Comparison of ENCODE assay signal across 36 cellular contexts in genomic region chr17:30130121-30130520, GRCh38.
"Had no signal": no experiment of that assay in that cellular context is flagged by ENCODE, and none has a peak within 500 bp of the region (broad histone marks: within the 10 kb centered on the region; RNA-seq: fewer than 3 reads in every experiment).

No MANE protein-coding gene starts in this region.

- H3K9me3 Mint-ChIP-seq: activated naive CD8-positive, alpha-beta T cell treated with anti-CD3 and anti-CD28 coated beads, Interleukin-2, amount 50 U/mL, for 24 hours; activated T-cell treated with anti-CD3 and anti-CD28 coated beads, Interleukin-2, amount 50 U/mL, for 24 hours; activated T-helper 2 cell treated with anti-CD3 and anti-CD28 coated beads, Interferon-gamma antibody, Interleukin-2, Interleukin-4, amounts not matched to agents 10 μg/mL and 5 μg/mL and 100 μg/mL, durations not matched to agents 14 hours and 24 hours and 36 hours; brain; T-cell had no signal

- ATAC-seq: activated CD8-positive, alpha-beta T cell treated with anti-CD3 and anti-CD28 coated beads, Interleukin-2, amount 10 ng/mL, durations not matched to agents 7 days and 5 days; activated naive CD8-positive, alpha-beta T cell treated with anti-CD3 and anti-CD28 coated beads, Interleukin-2, amount 50 U/mL, for 24 hours; PC-3; Right ventricle myocardium inferior; SK-N-SH treated with all-trans-retinoic acid at 6 μM for 48 hours; T-cell had no signal

- H3K4me3 ChIP-seq: MG63, Peyer's patch had no signal

- H3K27me3 ChIP-seq: MG63, Peyer's patch had no signal

- DNase-seq: activated CD4-positive, alpha-beta T cell treated with anti-CD3 and anti-CD28 coated beads for 1 hour; activated CD4-positive, alpha-beta T cell treated with anti-CD3 and anti-CD28 coated beads for 48 hours; activated CD4-positive, alpha-beta T cell treated with anti-CD3 and anti-CD28 coated beads, Interleukin-2, amount 50 U/mL, for 48 hours; activated CD4-positive, CD25-positive, alpha-beta regulatory T cell; activated CD8-positive, alpha-beta T cell treated with anti-CD3 and anti-CD28 coated beads, Interleukin-2, amount 10 ng/mL, durations not matched to agents 7 days and 5 days; activated gamma-delta T cell; activated naive CD4-positive, alpha-beta T cell treated with Interleukin-2 at 50 U/mL for 16 hours; activated naive CD8-positive, alpha-beta T cell treated with anti-CD3 and anti-CD28 coated beads, Interleukin-2, amount 50 U/mL, for 24 hours; activated T-cell treated with anti-CD3 and anti-CD28 coated beads, Interleukin-2, amount 50 U/mL, for 24 hours; anterior cingulate cortex; central memory CD4-positive, alpha-beta T cell; Karpas-422; MG63; MV-4-11; NCI-H1092; NCI-H1436 treated with DMSO at 0.1 percent for 48 hours; NCI-H1694 treated with DMSO at 0.1 percent for 48 hours; NCI-H2029; NCI-H2171; NCI-H510A; NCI-H526; NCI-H748 treated with DMSO at 0.1 percent for 48 hours; NK-92 treated with Interleukin-12 subunit alpha and Interleukin-12 subunit beta, amount 100 ng/mL, for 24 hours; PC-3; Peyer's patch; RPMI8226; SIG-M5; T-cell; T-helper 2 cell; T-helper 9 cell had no signal

- H3K9me3 ChIP-seq: MG63, Peyer's patch had no signal

- H3K27me3 Mint-ChIP-seq: activated naive CD8-positive, alpha-beta T cell; activated naive CD8-positive, alpha-beta T cell treated with anti-CD3 and anti-CD28 coated beads, Interleukin-2, amount 50 U/mL, for 24 hours; activated T-cell treated with anti-CD3 and anti-CD28 coated beads, Interleukin-2, amount 50 U/mL, for 24 hours; brain; T-cell had no signal

- H3K4me1 ChIP-seq: Peyer's patch had no signal

- H3K27ac ChIP-seq: Peyer's patch, VCaP had no signal

- H3K27ac Mint-ChIP-seq: activated CD8-positive, alpha-beta T cell treated with anti-CD3 and anti-CD28 coated beads, Interleukin-2, amount 10 ng/mL, durations not matched to agents 7 days and 5 days; activated naive CD8-positive, alpha-beta T cell; activated naive CD8-positive, alpha-beta T cell treated with anti-CD3 and anti-CD28 coated beads, Interleukin-2, amount 50 U/mL, for 24 hours; activated T-cell treated with anti-CD3 and anti-CD28 coated beads, Interleukin-2, amount 50 U/mL, for 24 hours; activated T-helper 2 cell treated with anti-CD3 and anti-CD28 coated beads, Interferon-gamma antibody, Interleukin-2, Interleukin-4, amounts not matched to agents 10 μg/mL and 5 μg/mL and 100 μg/mL, durations not matched to agents 14 hours and 24 hours and 36 hours; brain; T-cell had no signal

- H3K4me3 Mint-ChIP-seq: activated CD8-positive, alpha-beta T cell treated with anti-CD3 and anti-CD28 coated beads, Interleukin-2, amount 10 ng/mL, durations not matched to agents 7 days and 5 days; activated naive CD8-positive, alpha-beta T cell; activated naive CD8-positive, alpha-beta T cell treated with anti-CD3 and anti-CD28 coated beads, Interleukin-2, amount 50 U/mL, for 24 hours; activated T-cell treated with anti-CD3 and anti-CD28 coated beads, Interleukin-2, amount 50 U/mL, for 24 hours; brain; T-cell had no signal
